ENCODE assay signal across 20 cellular contexts in genomic region chr1:47188901-47189785, GRCh38. TPM values are rescaled to one million over a fixed set of nuclear protein-coding genes. Genes with fewer than 3 reads are reported as not detected.
A peak's percentile ranks its signal among the peaks of the same experiment; 100 is the strongest.
DNase-seq lines count a peak whose midpoint lies in the region; ATAC-seq and TF ChIP-seq lines count a peak whose summit lies in the region.
"Had no signal": no experiment of that assay in that cellular context is flagged by ENCODE, and none has a peak within 500 bp of the region (broad histone marks: within the 10 kb centered on the region; RNA-seq: fewer than 3 reads in every experiment).

No MANE protein-coding gene starts in this region.

- 71 to 76% methylated on average over 7 of the region's 7 CpGs for WGBS in upper lobe of left lung, 2 donors

- H3K36me3 ChIP-seq in upper lobe of left lung, result no peaks in the 10 kb centered on the region
- H3K36me3 ChIP-seq: gastroesophageal sphincter had no signal

- H3K27me3 Mint-ChIP-seq in osteocyte (ENCODE audit: unreplicated experiment), result peaks cover 8% of the 10 kb centered on the region

- H3K4me3 Mint-ChIP-seq in osteocyte (ENCODE audit: unreplicated experiment), result no peak overlapping the region
- H3K4me3 Mint-ChIP-seq: activated naive CD8-positive, alpha-beta T cell treated with anti-CD3 and anti-CD28 coated beads, Interleukin-2, amount 50 U/mL, for 24 hours; activated T-cell treated with anti-CD3 and anti-CD28 coated beads, Interleukin-2, amount 50 U/mL, for 24 hours; stimulated activated effector memory CD8-positive, alpha-beta T cell treated with anti-CD3 and anti-CD28 coated beads, Interleukin-12 subunit alpha, Interleukin-12 subunit beta, amount 100 ng/mL, for 72 hours had no signal

- TF ChIP-seq CTCF in osteocyte (IDR thresholded peaks at IDR 0.05), result no peak
- TF ChIP-seq CTCF in upper lobe of left lung (IDR thresholded peaks at IDR 0.05), result no peak

- H3K27ac Mint-ChIP-seq in osteocyte (ENCODE audit: unreplicated experiment), result no peak overlapping the region
- H3K27ac Mint-ChIP-seq: activated naive CD8-positive, alpha-beta T cell treated with anti-CD3 and anti-CD28 coated beads, Interleukin-2, amount 50 U/mL, for 24 hours; activated T-cell treated with anti-CD3 and anti-CD28 coated beads, Interleukin-2, amount 50 U/mL, for 24 hours; stimulated activated effector memory CD8-positive, alpha-beta T cell treated with anti-CD3 and anti-CD28 coated beads, Interleukin-12 subunit alpha, Interleukin-12 subunit beta, amount 100 ng/mL, for 72 hours had no signal

- H3K27me3 ChIP-seq in upper lobe of left lung, result no peaks in the 10 kb centered on the region

- DNase-seq in activated CD8-positive, alpha-beta memory T cell treated with anti-CD3 and anti-CD28 coated beads for 24 hours, result peak; percentile 43
- no peak for DNase-seq in activated CD8-positive, alpha-beta memory T cell treated with anti-CD3 and anti-CD28 coated beads, Interleukin-2, amount 50 U/mL, for 48 hours
- DNase-seq in osteocyte (ENCODE audit: extremely low spot score, unreplicated experiment) (peak; percentile 68), upper lobe of left lung (peak in 1 of 2 donors; percentile 18), midbrain (lab: John Stamatoyannopoulos, UW) (no peak), NCI-H2029 treated with DMSO at 0.1 percent for 48 hours (lab: John Stamatoyannopoulos, UW) (no peak)
- DNase-seq: activated CD4-positive, CD25-positive, alpha-beta regulatory T cell treated with anti-CD3 and anti-CD28 coated beads, Interleukin-2, amount 50 U/mL, for 72 hours; activated naive CD8-positive, alpha-beta T cell treated with anti-CD3 and anti-CD28 coated beads, Interleukin-2, amount 50 U/mL, for 24 hours; cerebellar nuclear complex; naive B cell; NCI-H1048 had no signal

- no peaks in the 10 kb centered on the region for H3K36me3 Mint-ChIP-seq in osteocyte (ENCODE audit: unreplicated experiment)
- H3K36me3 Mint-ChIP-seq: naive B cell; stimulated activated effector memory CD8-positive, alpha-beta T cell treated with anti-CD3 and anti-CD28 coated beads, Interleukin-12 subunit alpha, Interleukin-12 subunit beta, amount 100 ng/mL, for 72 hours had no signal

- TF ChIP-seq POLR2A in upper lobe of left lung (IDR thresholded peaks at IDR 0.05), result no peak

- no peaks in the 10 kb centered on the region for H3K9me3 Mint-ChIP-seq in osteocyte (ENCODE audit: unreplicated experiment)
- H3K9me3 Mint-ChIP-seq: activated naive CD8-positive, alpha-beta T cell treated with anti-CD3 and anti-CD28 coated beads, Interleukin-2, amount 50 U/mL, for 24 hours; activated T-cell treated with anti-CD3 and anti-CD28 coated beads, Interleukin-2, amount 50 U/mL, for 24 hours; naive B cell; stimulated activated effector memory CD8-positive, alpha-beta T cell treated with anti-CD3 and anti-CD28 coated beads, Interleukin-12 subunit alpha, Interleukin-12 subunit beta, amount 100 ng/mL, for 72 hours had no signal

- H3K4me3 ChIP-seq in upper lobe of left lung, result peak overlapping the region in 3 of 4 donors; percentile 6 to 43 (median 34)
- H3K4me3 ChIP-seq: gastroesophageal sphincter had no signal

- H3K4me1 ChIP-seq in upper lobe of left lung, result peaks cover 32 to 39% (median 35%) of the 10 kb centered on the region in 4 donors

- TF ChIP-seq EP300 in upper lobe of left lung (IDR thresholded peaks at IDR 0.05), result no peak

- H3K9me3 ChIP-seq in upper lobe of left lung, result no peaks in the 10 kb centered on the region
- H3K9me3 ChIP-seq: gastroesophageal sphincter had no signal

- ATAC-seq in esophagus mucosa (peak; percentile 0), upper lobe of left lung (ENCODE audit: low FRiP score in 2 of 2) (no peak), HG02973 (IDR thresholded peaks at IDR 0.05; ENCODE audit: unreplicated experiment) (no peak)
- ATAC-seq: activated naive CD8-positive, alpha-beta T cell treated with anti-CD3 and anti-CD28 coated beads, Interleukin-2, amount 50 U/mL, for 24 hours; HCT116; stimulated activated effector memory CD8-positive, alpha-beta T cell treated with anti-CD3 and anti-CD28 coated beads, Interleukin-12 subunit alpha, Interleukin-12 subunit beta, amount 100 ng/mL, for 72 hours had no signal

- peaks cover 11% of the 10 kb centered on the region for H3K4me1 Mint-ChIP-seq in osteocyte (ENCODE audit: unreplicated experiment)
- H3K4me1 Mint-ChIP-seq: activated naive CD8-positive, alpha-beta T cell treated with anti-CD3 and anti-CD28 coated beads, Interleukin-2, amount 50 U/mL, for 24 hours had no signal

- H3K27ac ChIP-seq in upper lobe of left lung, result peak overlapping the region; percentile 82 to 86 (median 83)

RNA-seq across cellular contexts. Expression of gene PDZK1IP1, which starts 0.7 kb away (rescaled TPM):
- total RNA-seq in esophagus mucosa (273 TPM), osteocyte (not detected in 2 replicates), upper lobe of left lung (10 to 100 TPM; 17.8 to 57.6 (median 41.4) TPM)
- total RNA-seq: G401; RPMI7951; T-helper 1 cell treated with Interleukin-12 subunit alpha and Interleukin-12 subunit beta and Interleukin-4 antibody, amounts not matched to agents 30 ng/mL and 1 ng/mL, for 36 hours had no signal

RNA-seq across cellular contexts. Expression of gene TAL1, which starts 42.9 kb away (rescaled TPM):
- total RNA-seq in esophagus mucosa (0.64 TPM), osteocyte (not detected in 2 replicates), upper lobe of left lung (10 to 100 TPM in 4 of 6 donors, 1 to 10 TPM in 2; 4.2 to 16.4 (median 10.8) TPM)
- total RNA-seq: G401; RPMI7951; T-helper 1 cell treated with Interleukin-12 subunit alpha and Interleukin-12 subunit beta and Interleukin-4 antibody, amounts not matched to agents 30 ng/mL and 1 ng/mL, for 36 hours had no signal

RNA-seq across cellular contexts. Expression of gene CYP4A22, which starts 51.9 kb away (rescaled TPM):
- total RNA-seq in esophagus mucosa (not detected), osteocyte (not detected in 2 replicates), upper lobe of left lung (1 to 10 TPM in 4 of 6 donors, under 1 TPM in 2; 0.13 to 3.1 (median 1.6) TPM)
- total RNA-seq: G401; RPMI7951; T-helper 1 cell treated with Interleukin-12 subunit alpha and Interleukin-12 subunit beta and Interleukin-4 antibody, amounts not matched to agents 30 ng/mL and 1 ng/mL, for 36 hours had no signal

Comparison
In these comparisons a context has a peak if more than half of its experiments do, and no peak if none do; other contexts are left out.
1. DNase-seq: peak in activated CD8-positive, alpha-beta memory T cell treated with anti-CD3 and anti-CD28 coated beads for 24 hours (single experiment) and osteocyte (single experiment); none in activated CD8-positive, alpha-beta memory T cell treated with anti-CD3 and anti-CD28 coated beads, Interleukin-2, amount 50 U/mL, for 48 hours (single experiment), midbrain (single experiment) and NCI-H2029 treated with DMSO at 0.1 percent for 48 hours (single experiment).
2. RNA of gene PDZK1IP1, which starts 0.7 kb away (total RNA-seq): 273 TPM in esophagus mucosa (single experiment) and 17.8 to 57.6 TPM in upper lobe of left lung; not detected in osteocyte; every median in the first group is over 10 times any median in the second.